Comparison of ENCODE assay signal across 32 cellular contexts in the genomic region with DNA sequence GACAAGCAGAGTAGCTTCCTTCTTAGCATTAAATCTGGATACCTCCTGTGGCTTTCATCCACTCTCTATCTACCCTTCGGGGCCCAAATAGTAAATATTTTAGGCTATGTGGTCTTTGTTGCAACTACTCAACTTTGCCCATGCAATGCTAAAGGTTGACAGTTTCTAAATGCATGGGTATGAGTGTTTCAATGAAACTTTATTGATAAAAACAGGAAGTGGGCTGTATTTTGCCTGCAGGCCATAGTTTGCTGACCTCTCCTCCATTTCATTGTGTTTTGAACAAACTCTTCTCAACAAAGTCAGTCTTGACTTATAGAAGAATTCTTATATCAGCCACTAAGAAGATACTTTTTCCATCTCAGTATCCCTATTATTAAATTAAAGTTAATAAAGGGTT. TPM values are rescaled to one million over a fixed set of nuclear protein-coding genes. Genes with fewer than 3 reads are reported as not detected.
"Had no signal": no experiment of that assay in that cellular context is flagged by ENCODE, and none has a peak within 500 bp of the region (broad histone marks: within the 10 kb centered on the region; RNA-seq: fewer than 3 reads in every experiment).

No MANE protein-coding gene starts in this region.

- H3K36me3 ChIP-seq: esophagus squamous epithelium, gastrocnemius medialis, heart right ventricle, left lung, lower lobe of right lung had no signal

- FAIRE-seq: endometrium, islet of Langerhans, keratinocyte had no signal

- ATAC-seq: effector memory CD8-positive, alpha-beta T cell; esophagus mucosa; gastrocnemius medialis; heart right ventricle; left cardiac atrium; left lung; left ventricle myocardium superior; lower lobe of right lung; mucosa of descending colon; naive thymus-derived CD8-positive, alpha-beta T cell had no signal

- H3K27ac ChIP-seq: coronary artery, epithelial cell of prostate, esophagus squamous epithelium, gastrocnemius medialis, heart right ventricle, left lung, lower lobe of right lung had no signal

- H3K9me3 ChIP-seq: esophagus squamous epithelium, gastrocnemius medialis, heart right ventricle, left lung, lower lobe of right lung, mucosa of descending colon had no signal

- H3K4me3 ChIP-seq: coronary artery, esophagus squamous epithelium, gastrocnemius medialis, heart right ventricle, left lung, lower lobe of right lung, mucosa of descending colon had no signal

- H3K27me3 ChIP-seq: esophagus squamous epithelium, gastrocnemius medialis, heart right ventricle, left lung had no signal

- DNase-seq: effector CD8-positive, alpha-beta T cell; effector memory CD8-positive, alpha-beta T cell; endodermal cell; erythroblast; esophagus squamous epithelium; foreskin fibroblast; foreskin melanocyte; gastrocnemius medialis; glutamatergic neuron; head of caudate nucleus; heart right ventricle; hippocampal formation; left cardiac atrium; left lung; left ventricle myocardium superior; lower lobe of right lung; mesenchymal stem cell; mucosa of descending colon; naive B cell; naive thymus-derived CD8-positive, alpha-beta T cell had no signal

- H3K4me1 ChIP-seq: esophagus squamous epithelium, gastrocnemius medialis, heart right ventricle, left lung, lower lobe of right lung had no signal

RNA-seq across cellular contexts. Expression of a gene that starts 34.1 kb away (rescaled TPM):
- total RNA-seq: endodermal cell; esophagus mucosa; esophagus squamous epithelium; glomerular endothelial cell; heart right ventricle; kidney epithelial cell; left cardiac atrium; left lung; left ventricle myocardium superior; lower leg skin; lower lobe of right lung; mesenteric fat pad; mesothelial cell of epicardium; mucosa of descending colon; myocyte; naive thymus-derived CD8-positive, alpha-beta T cell had no signal
- polyA plus RNA-seq: heart right ventricle; keratinocyte; naive thymus-derived CD8-positive, alpha-beta T cell had no signal
